Comparison of ENCODE assay signal across 1 cellular context in genomic region chr6:149940673-149940984, GRCh38.
TF ChIP-seq lines count a peak whose summit lies in the region.

No MANE protein-coding gene starts in this region.

TF ChIP-seq in SK-N-SH, 30 proteins besides CTCF, POLR2A, EP300 and RAD21 (continued from another document):
- no peak for TF ChIP-seq ZBTB33 (IDR thresholded peaks at IDR 0.05; ENCODE audit: borderline replicate concordance, low read depth)
